Comparison of ENCODE assay signal across 11 cellular contexts in genomic region chr4:85557016-85557901, GRCh38.
DNase-seq lines count a peak whose midpoint lies in the region; ATAC-seq and TF ChIP-seq lines count a peak whose summit lies in the region.
"Had no signal": no experiment of that assay in that cellular context is flagged by ENCODE, and none has a peak within 500 bp of the region (broad histone marks: within the 10 kb centered on the region; RNA-seq: fewer than 3 reads in every experiment).

No MANE protein-coding gene starts in this region.

- POLR2A ChIA-PET in MCF 10A (lab: Yijun Ruan, JAX), result interaction anchor here (0.6 kb wide), 1 partner anchor 43 kb away, joined by 3 read pairs; no protein-coding TSS in a partner anchor

- H3F3A ChIP-seq in neural progenitor cell (ENCODE audit: low read depth), result no peaks in the 10 kb centered on the region

- ATAC-seq in GM18873 (IDR thresholded peaks at IDR 0.05; ENCODE audit: low FRiP score, unreplicated experiment), result peak; percentile 94
- ATAC-seq in GM21723 (IDR thresholded peaks at IDR 0.05; ENCODE audit: unreplicated experiment), result peak; percentile 93
- ATAC-seq in HG03432 (IDR thresholded peaks at IDR 0.05; ENCODE audit: unreplicated experiment), result peak; percentile 98

- no peak for DNase-seq in neural progenitor cell (ENCODE audit: low spot score)
- DNase-seq in nucleus accumbens (lab: John Stamatoyannopoulos, UW), result no peak
- no peak for DNase-seq in MCF 10A (ENCODE audit: unreplicated experiment)
- DNase-seq in HuH-7 (ENCODE audit: low spot score), result no peak
- no peak for DNase-seq in mucosa of gallbladder (ENCODE audit: low spot score)
- DNase-seq: NCI-H526 treated with DMSO at 0.1 percent for 48 hours had no signal

- H3K4me1 Mint-ChIP-seq in neural progenitor cell, result no peaks in the 10 kb centered on the region
- peaks cover 10% of the 10 kb centered on the region for H3K4me1 Mint-ChIP-seq in MCF 10A (ENCODE audit: insufficient read depth, unreplicated experiment)

- no peaks in the 10 kb centered on the region for H3K4me1 ChIP-seq in neural progenitor cell

- no peak overlapping the region for H3K9ac ChIP-seq in neural progenitor cell

- CTCF ChIA-PET in MCF 10A (lab: Yijun Ruan, JAX), result no interaction called here

- H3K4me3 ChIP-seq in neural progenitor cell, result no peak overlapping the region

- peaks cover 1% of the 10 kb centered on the region for H3K36me3 Mint-ChIP-seq in neural progenitor cell
- no peaks in the 10 kb centered on the region for H3K36me3 Mint-ChIP-seq in MCF 10A (ENCODE audit: insufficient read depth, unreplicated experiment)

- no peaks in the 10 kb centered on the region for H3K9me3 ChIP-seq in neural progenitor cell (ENCODE audit: low read depth)

- no peaks in the 10 kb centered on the region for H3K79me2 ChIP-seq in neural progenitor cell (ENCODE audit: low read depth)

- H3K9me3 Mint-ChIP-seq in neural progenitor cell (peaks cover 12% of the 10 kb centered on the region), MCF 10A (ENCODE audit: unreplicated experiment) (peaks cover 10% of the 10 kb centered on the region)

- peak overlapping the region; percentile 33 for H3K27ac Mint-ChIP-seq in neural progenitor cell
- H3K27ac Mint-ChIP-seq in MCF 10A (ENCODE audit: low read depth, unreplicated experiment), result no peak overlapping the region
- H3K27ac Mint-ChIP-seq: type B pancreatic cell had no signal

- H3K27me3 Mint-ChIP-seq in neural progenitor cell (ENCODE audit: insufficient read depth, low read depth) (peaks cover 8% of the 10 kb centered on the region), MCF 10A (ENCODE audit: insufficient read depth, unreplicated experiment) (no peaks in the 10 kb centered on the region)
- H3K27me3 Mint-ChIP-seq: type B pancreatic cell had no signal

- no peaks in the 10 kb centered on the region for H3K36me3 ChIP-seq in neural progenitor cell

- no peak overlapping the region for H3K4me2 ChIP-seq in neural progenitor cell

- TF ChIP-seq CTCF in neural progenitor cell (IDR thresholded peaks at IDR 0.05) (no peak), MCF 10A (IDR thresholded peaks at IDR 0.05; ENCODE audit: unreplicated experiment) (no peak)

- intact Hi-C loops in MCF 10A (cut with micrococcal nuclease), result no loop called here

- H2AFZ ChIP-seq in neural progenitor cell (replicated peaks), result no peak overlapping the region

- no peak overlapping the region for H3K27ac ChIP-seq in neural progenitor cell
- H3K27ac ChIP-seq: VCaP had no signal

- no TSS peak for BruUV-seq in MCF 10A (replicated peaks; lab: Mats Ljungman, UMichigan)

- H3K4me3 Mint-ChIP-seq in neural progenitor cell, result no peak overlapping the region
- no peak overlapping the region for H3K4me3 Mint-ChIP-seq in MCF 10A (ENCODE audit: unreplicated experiment)
- H3K4me3 Mint-ChIP-seq: type B pancreatic cell had no signal

- no peaks in the 10 kb centered on the region for H3K27me3 ChIP-seq in neural progenitor cell

- H4K20me1 ChIP-seq in neural progenitor cell (ENCODE audit: low read depth), result no peaks in the 10 kb centered on the region
